In genomic region chr5:80655231-80655784, GRCh38 we compare ENCODE assay signal across 8 cellular contexts. TPM values are rescaled to one million over a fixed set of nuclear protein-coding genes. Genes with fewer than 3 reads are reported as not detected.
DNase-seq lines count a peak whose midpoint lies in the region; ATAC-seq and TF ChIP-seq lines count a peak whose summit lies in the region.

No MANE protein-coding gene starts in this region.

- DNase-seq in HAP-1 (ENCODE audit: low spot score in 2 of 2) (no peak), SK-N-MC (ENCODE audit: low read depth, low spot score) (no peak), fibroblast of lung (ENCODE audit: low read depth in 2 of 2) (peak in 1 of 2 donors; percentile 25), sigmoid colon (no peak), GM19240 (ENCODE audit: insufficient read length, low spot score) (no peak), T-helper 9 cell (no peak), GM10248 (ENCODE audit: extremely low spot score) (no peak)

- ATAC-seq in HG02678 (IDR thresholded peaks at IDR 0.05; ENCODE audit: unreplicated experiment), result no peak

- H2AFZ ChIP-seq in fibroblast of lung (ENCODE audit: low read length), result peak overlapping the region; percentile 48

- H3K4me3 ChIP-seq in HAP-1 (peak overlapping the region; percentile 99), SK-N-MC (peak overlapping the region; percentile 99), fibroblast of lung (replicated peaks in 1 of 4; ENCODE audit: control extremely low read depth in 1 of 4, insufficient read depth in 1 of 4, low read depth in 3 of 4, low read length in 4 of 4) (peak overlapping the region; percentile 57 to 89 (median 62)), sigmoid colon (peak overlapping the region; percentile 75 to 96 (median 84))

- H3K27me3 ChIP-seq in HAP-1 (ENCODE audit: low read depth) (no peaks in the 10 kb centered on the region), fibroblast of lung (ENCODE audit: control insufficient read depth, insufficient read depth, low read length) (no peaks in the 10 kb centered on the region), sigmoid colon (no peaks in the 10 kb centered on the region)

- TF ChIP-seq CTCF in fibroblast of lung (conservative IDR thresholded peaks at IDR 0.05 in 1 of 2, IDR thresholded peaks at IDR 0.05 in 1 of 2; ENCODE audit: low read depth in 1 of 2, low read length in 2 of 2), result no peak
- TF ChIP-seq CTCF in sigmoid colon (IDR thresholded peaks at IDR 0.05), result no peak
- TF ChIP-seq CTCF in GM10248 (IDR thresholded peaks at IDR 0.05; ENCODE audit: control extremely low read depth, extremely low read depth, low read depth, missing control alignments), result no peak

- H4K20me1 ChIP-seq in fibroblast of lung (ENCODE audit: control insufficient read depth, extremely low read depth, insufficient read depth, low read length), result no peaks in the 10 kb centered on the region

- H3K79me2 ChIP-seq in fibroblast of lung (ENCODE audit: control insufficient read depth, insufficient read depth, low read length), result peaks cover 12% of the 10 kb centered on the region

- peak overlapping the region; percentile 78 for H3K9ac ChIP-seq in SK-N-MC (ENCODE audit: insufficient read length)
- H3K9ac ChIP-seq in fibroblast of lung (ENCODE audit: insufficient read depth, low read length), result no peak overlapping the region

- POLR2A ChIA-PET in GM10248 (lab: Yijun Ruan, JAX), result no interaction called here

- peaks cover 23% of the 10 kb centered on the region for H3K36me3 ChIP-seq in HAP-1 (replicated peaks)
- H3K36me3 ChIP-seq in SK-N-MC (ENCODE audit: insufficient read depth, low read length), result peaks cover 51% of the 10 kb centered on the region
- peaks cover 3% of the 10 kb centered on the region for H3K36me3 ChIP-seq in fibroblast of lung (ENCODE audit: control insufficient read depth, insufficient read depth, low read length)
- H3K36me3 ChIP-seq in sigmoid colon, result peaks cover 0 to 41% (median 12%) of the 10 kb centered on the region in 4 donors

- intact Hi-C loops in sigmoid colon (cut with DNase I), result loop anchor here (5.0 to 10.0 kb wide), 2 partner anchors 168 to 401 kb away; partner anchors contain the start of genes FAM151B and SERINC5

- H3K9me3 ChIP-seq in HAP-1 (no peaks in the 10 kb centered on the region), SK-N-MC (ENCODE audit: low read depth, low read length) (no peaks in the 10 kb centered on the region), fibroblast of lung (ENCODE audit: control insufficient read depth, insufficient read depth, low read depth, low read length) (no peaks in the 10 kb centered on the region), sigmoid colon (no peaks in the 10 kb centered on the region)

- CTCF ChIA-PET in GM10248 (lab: Yijun Ruan, JAX), result interaction anchor here (1.1 to 5.3 kb wide), 4 partner anchors 9 to 17 kb away, joined by 3 to 36 read pairs (median 6); no protein-coding TSS in a partner anchor

- H3K4me2 ChIP-seq in fibroblast of lung (ENCODE audit: extremely low read depth, insufficient read depth, low read length), result peak overlapping the region; percentile 87

- no peak for TF ChIP-seq POLR2A in sigmoid colon (IDR thresholded peaks at IDR 0.05)

- H3K4me1 ChIP-seq in HAP-1 (peaks cover 4% of the 10 kb centered on the region), fibroblast of lung (ENCODE audit: control insufficient read depth, extremely low read depth, insufficient read depth, low read length) (no peaks in the 10 kb centered on the region), sigmoid colon (peaks cover 0 to 18% (median 15%) of the 10 kb centered on the region in 4 donors)

- in situ Hi-C loops in HAP-1 (cut with MboI; ENCODE audit: low sequenced_read_pairs), result loop anchor here (25.0 kb wide), 2 partner anchors 318 to 568 kb away; no protein-coding TSS in a partner anchor

- no peak overlapping the region for H3K27ac ChIP-seq in SK-N-MC
- H3K27ac ChIP-seq in fibroblast of lung (ENCODE audit: insufficient read depth, low read length), result peak overlapping the region; percentile 30
- peak overlapping the region; percentile 89 to 98 (median 94) for H3K27ac ChIP-seq in sigmoid colon

- TF ChIP-seq EP300 in sigmoid colon (IDR thresholded peaks at IDR 0.05), result no peak

- WGBS in sigmoid colon, 2 donors, result 16 to 26% methylated on average over 7 of the region's 7 CpGs

RNA-seq across cellular contexts. Expression of gene DHFR, which starts 0.5 kb away (rescaled TPM):
- total RNA-seq in fibroblast of lung, result 4.4 and 9.7 TPM in 2 replicates
- 22.2 and 55.3 TPM in 2 replicates for polyA plus RNA-seq in fibroblast of lung
- 16.1 and 36.0 TPM in 2 replicates for polyA plus RNA-seq in fibroblast of lung (2012)
- 3.1 and 9.2 TPM in 2 replicates for polyA minus RNA-seq in fibroblast of lung (ENCODE audit: low replicate concordance)
- 1 to 10 TPM; 5.6 to 9.0 (median 8.4) TPM for total RNA-seq in sigmoid colon
- polyA plus RNA-seq in sigmoid colon, result 10 to 100 TPM; 12.0 to 34.0 (median 31.4) TPM

RNA-seq across cellular contexts. Expression of gene MSH3, which starts 0.9 kb away (rescaled TPM):
- total RNA-seq in fibroblast of lung, result 12.1 and 14.4 TPM in 2 replicates
- polyA plus RNA-seq in fibroblast of lung, result 9.1 and 9.3 TPM in 2 replicates
- polyA plus RNA-seq in fibroblast of lung (2012), result 6.7 and 6.8 TPM in 2 replicates
- polyA minus RNA-seq in fibroblast of lung (ENCODE audit: low replicate concordance), result 0.82 and 2.5 TPM in 2 replicates
- 10 to 100 TPM; 11.8 to 15.3 (median 13.3) TPM for total RNA-seq in sigmoid colon
- 1 to 10 TPM; 3.6 to 7.6 (median 4.8) TPM for polyA plus RNA-seq in sigmoid colon
